11 cellular contexts compared by ENCODE assay signal in the genomic region with DNA sequence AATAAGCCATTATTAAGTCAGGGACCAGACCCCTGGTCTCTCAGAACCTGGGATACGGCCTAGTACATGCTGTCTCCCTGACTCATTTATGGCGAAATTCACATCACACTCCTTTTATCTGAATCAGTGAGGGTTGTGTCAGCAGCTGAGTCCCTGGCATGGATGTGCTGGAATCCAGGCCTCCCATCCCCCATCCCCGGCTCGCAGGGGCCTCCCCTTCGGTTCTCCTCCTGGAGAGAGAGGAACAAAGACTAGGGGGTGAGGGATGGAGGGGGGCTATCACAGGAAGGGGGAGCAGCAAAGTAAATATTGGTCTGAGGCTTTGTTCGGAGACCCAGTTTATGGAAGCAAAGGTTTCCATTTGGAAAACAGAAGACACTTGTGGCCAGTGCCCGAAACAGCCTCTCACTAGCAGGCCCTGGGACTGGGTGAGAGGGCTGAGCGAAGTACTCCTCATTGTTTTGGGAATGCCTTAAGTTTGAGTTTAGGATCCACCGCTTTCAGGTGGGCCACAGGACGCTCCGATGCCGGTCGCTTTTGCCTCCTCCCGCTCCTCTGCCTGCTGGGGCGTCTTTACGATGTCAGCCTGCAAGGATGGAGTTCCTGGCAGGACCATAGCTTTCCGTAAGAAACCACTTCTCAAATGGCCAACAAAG.
DNase-seq lines count a peak whose midpoint lies in the region; ATAC-seq and TF ChIP-seq lines count a peak whose summit lies in the region.
"Had no signal": no experiment of that assay in that cellular context is flagged by ENCODE, and none has a peak within 500 bp of the region (broad histone marks: within the 10 kb centered on the region; RNA-seq: fewer than 3 reads in every experiment).

No MANE protein-coding gene starts in this region.

- peaks cover 0 to 6% (median 0%) of the 10 kb centered on the region in 9 donors for H3K36me3 ChIP-seq in heart right ventricle

- peak; percentile 55 to 94 (median 78) for ATAC-seq in heart right ventricle
- no peak for ATAC-seq in HG03045 (IDR thresholded peaks at IDR 0.05; ENCODE audit: unreplicated experiment)
- no peak for ATAC-seq in HG02970 (IDR thresholded peaks at IDR 0.05; ENCODE audit: low FRiP score, unreplicated experiment)

- peaks cover 87% of the 10 kb centered on the region for H3K4me1 Mint-ChIP-seq in activated naive CD8-positive, alpha-beta T cell (ENCODE audit: low read depth)

- peak overlapping the region; percentile 42 to 97 (median 82) for H3K27ac ChIP-seq in heart right ventricle
- H3K27ac ChIP-seq: KMS-11 had no signal

- no peaks in the 10 kb centered on the region for H3K27me3 Mint-ChIP-seq in activated naive CD8-positive, alpha-beta T cell

- H3K9me3 Mint-ChIP-seq in activated naive CD8-positive, alpha-beta T cell (ENCODE audit: low read depth), result no peaks in the 10 kb centered on the region

- intact Hi-C loops in heart right ventricle (cut with DNase I), result loop anchor here in 4 of 10 donors (5.0 to 10.0 kb wide), 2 partner anchors 266 to 298 kb away; a partner anchor contains a TSS

- H3K36me3 Mint-ChIP-seq in activated naive CD8-positive, alpha-beta T cell, result peaks cover 27% of the 10 kb centered on the region

- peaks cover 8 to 81% (median 75%) of the 10 kb centered on the region in 9 donors for H3K4me1 ChIP-seq in heart right ventricle

- peak overlapping the region; percentile 97 for H3K27ac Mint-ChIP-seq in activated naive CD8-positive, alpha-beta T cell

- DNase-seq in GM04504 (ENCODE audit: low read depth) (peak; percentile 81), heart right ventricle (peak; percentile 76 to 80), renal cortical epithelial cell (ENCODE audit: low read depth) (peak; percentile 96), NCI-H748 treated with DMSO at 0.1 percent for 48 hours (lab: John Stamatoyannopoulos, UW) (no peak)
- no peak for DNase-seq in stimulated activated naive CD4-positive, alpha-beta T cell (lab: John Stamatoyannopoulos, UW)
- DNase-seq: stimulated activated CD4-positive, alpha-beta T cell treated with anti-CD3 and anti-CD28 coated beads, Interleukin-12 subunit alpha, Interleukin-12 subunit beta, amount 100 ng/mL, for 4 hours; T-helper 2 cell had no signal

- no peak overlapping the region for H3K4me3 Mint-ChIP-seq in activated naive CD8-positive, alpha-beta T cell

- H3K9me3 ChIP-seq in heart right ventricle, result peaks cover 0 to 7% (median 0%) of the 10 kb centered on the region in 11 donors

- no peak overlapping the region for H3K4me3 ChIP-seq in heart right ventricle

- no peak for TF ChIP-seq CTCF in heart right ventricle (IDR thresholded peaks at IDR 0.05)

- H3K27me3 ChIP-seq in heart right ventricle, result no peaks in the 10 kb centered on the region

- WGBS in heart right ventricle, 2 donors, result 50 to 60% methylated on average over 17 of the region's 17 CpGs

Comparison
In these comparisons a context has a peak if more than half of its experiments do, and no peak if none do; other contexts are left out.
1. DNase-seq: peak in GM04504 (single experiment), heart right ventricle (2 of 2) and renal cortical epithelial cell (single experiment); none in stimulated activated naive CD4-positive, alpha-beta T cell (0 of 6) and NCI-H748 treated with DMSO at 0.1 percent for 48 hours (single experiment).
2. ATAC-seq: peak in heart right ventricle (8 of 8); none in HG03045 (single experiment) and HG02970 (single experiment).